9 cellular contexts compared by ENCODE assay signal in the genomic region with DNA sequence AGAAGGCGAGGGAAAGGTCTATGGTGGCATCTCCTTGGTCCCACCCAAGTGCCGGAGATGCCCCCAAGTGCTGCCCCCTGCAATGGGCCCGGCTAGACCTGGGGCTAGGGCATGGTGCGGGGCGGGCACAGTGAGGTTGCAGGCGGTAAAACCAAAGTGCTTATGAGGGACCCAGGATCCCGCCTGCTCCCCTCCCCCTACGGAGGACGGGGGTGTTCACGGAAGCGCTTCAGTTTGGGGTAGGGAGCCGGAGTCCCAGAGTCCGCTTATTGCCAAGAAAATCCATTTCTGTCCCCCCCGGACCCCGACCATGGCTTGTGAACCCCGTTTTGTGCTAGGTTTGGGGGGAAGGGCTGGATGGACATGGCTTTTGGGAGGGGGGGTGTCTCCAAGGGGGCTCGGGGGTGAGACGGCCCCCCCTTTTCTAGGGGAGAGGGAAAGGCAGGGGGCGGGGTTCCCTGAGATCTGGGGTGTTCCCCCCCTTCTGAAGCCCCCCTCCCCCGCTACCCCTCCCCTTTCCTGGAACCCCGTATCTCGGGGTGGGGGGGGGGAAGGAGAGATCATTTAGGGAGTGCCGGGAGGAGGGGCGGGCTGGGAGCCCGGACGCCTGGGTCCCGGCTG. TPM values are rescaled to one million over a fixed set of nuclear protein-coding genes. Genes with fewer than 3 reads are reported as not detected.
DNase-seq lines count a peak whose midpoint lies in the region; ATAC-seq and TF ChIP-seq lines count a peak whose summit lies in the region.
"Had no signal": no experiment of that assay in that cellular context is flagged by ENCODE, and none has a peak within 500 bp of the region (broad histone marks: within the 10 kb centered on the region; RNA-seq: fewer than 3 reads in every experiment).

No MANE protein-coding gene starts in this region.

- POLR2A ChIA-PET in activated CD4-positive, alpha-beta memory T cell treated with anti-CD3 and anti-CD28 coated beads, Interleukin-2, amount 10 ng/mL, durations not matched to agents 7 days and 5 days (lab: Charles Lee), result interaction anchor here (1.2 to 1.4 kb wide), 2 partner anchors 41 to 85 kb away, joined by 3 read pairs; no protein-coding TSS in a partner anchor
- POLR2A ChIA-PET in activated CD4-positive, alpha-beta memory T cell treated with anti-CD3 and anti-CD28 coated beads for 36 hours (lab: Charles Lee), result no interaction called here

- H3K4me1 ChIP-seq in mesodermal cell (ENCODE audit: control insufficient read depth, insufficient read depth, low read length, poor library complexity, severe bottlenecking), result peaks cover 25% of the 10 kb centered on the region
- peaks cover 0 to 59% (median 31%) of the 10 kb centered on the region in 4 donors for H3K4me1 ChIP-seq in tibial nerve

- TF ChIP-seq EP300 in tibial nerve (IDR thresholded peaks at IDR 0.05), result no peak

- peak overlapping the region; percentile 2 for H3K4me3 ChIP-seq in mesodermal cell (ENCODE audit: extremely low read depth, insufficient read depth, low read length, poor library complexity, severe bottlenecking)
- H3K4me3 ChIP-seq in tibial nerve, result peak overlapping the region; percentile 25 to 56 (median 36)

- no peaks in the 10 kb centered on the region for H3K36me3 Mint-ChIP-seq in activated CD4-positive, alpha-beta memory T cell treated with anti-CD3 and anti-CD28 coated beads, Interleukin-2, amount 10 ng/mL, durations not matched to agents 7 days and 5 days (ENCODE audit: low read depth)
- no peaks in the 10 kb centered on the region for H3K36me3 Mint-ChIP-seq in activated CD4-positive, alpha-beta memory T cell treated with anti-CD3 and anti-CD28 coated beads for 36 hours
- H3K36me3 Mint-ChIP-seq in chondrocyte (ENCODE audit: low read depth), result no peaks in the 10 kb centered on the region
- H3K36me3 Mint-ChIP-seq: CD4-positive, CD25-positive, alpha-beta regulatory T cell had no signal

- peaks cover 53% of the 10 kb centered on the region for H3K4me1 Mint-ChIP-seq in activated CD4-positive, alpha-beta memory T cell treated with anti-CD3 and anti-CD28 coated beads, Interleukin-2, amount 10 ng/mL, durations not matched to agents 7 days and 5 days
- peaks cover 32% of the 10 kb centered on the region for H3K4me1 Mint-ChIP-seq in activated CD4-positive, alpha-beta memory T cell treated with anti-CD3 and anti-CD28 coated beads for 36 hours (ENCODE audit: low read depth)
- H3K4me1 Mint-ChIP-seq in chondrocyte (ENCODE audit: low read depth), result peaks cover 60% of the 10 kb centered on the region

- no peak overlapping the region for H3K27ac ChIP-seq in mesodermal cell (ENCODE audit: low read depth, low read length, severe bottlenecking)
- H3K27ac ChIP-seq in tibial nerve, result peak overlapping the region; percentile 58 to 83 (median 71)

- peak overlapping the region; percentile 28 for H3K4me3 Mint-ChIP-seq in activated CD4-positive, alpha-beta memory T cell treated with anti-CD3 and anti-CD28 coated beads, Interleukin-2, amount 10 ng/mL, durations not matched to agents 7 days and 5 days
- no peak overlapping the region for H3K4me3 Mint-ChIP-seq in activated CD4-positive, alpha-beta memory T cell treated with anti-CD3 and anti-CD28 coated beads for 36 hours
- H3K4me3 Mint-ChIP-seq in chondrocyte (ENCODE audit: unreplicated experiment), result peak overlapping the region; percentile 66

- ATAC-seq in GM19395 (IDR thresholded peaks at IDR 0.05; ENCODE audit: unreplicated experiment), result no peak

- no peaks in the 10 kb centered on the region for H3K9me3 Mint-ChIP-seq in activated CD4-positive, alpha-beta memory T cell treated with anti-CD3 and anti-CD28 coated beads, Interleukin-2, amount 10 ng/mL, durations not matched to agents 7 days and 5 days
- no peaks in the 10 kb centered on the region for H3K9me3 Mint-ChIP-seq in activated CD4-positive, alpha-beta memory T cell treated with anti-CD3 and anti-CD28 coated beads for 36 hours
- H3K9me3 Mint-ChIP-seq in chondrocyte (ENCODE audit: low read depth), result no peaks in the 10 kb centered on the region
- H3K9me3 Mint-ChIP-seq: CD4-positive, CD25-positive, alpha-beta regulatory T cell had no signal

- no peak overlapping the region for H3K27ac Mint-ChIP-seq in activated CD4-positive, alpha-beta memory T cell treated with anti-CD3 and anti-CD28 coated beads, Interleukin-2, amount 10 ng/mL, durations not matched to agents 7 days and 5 days
- H3K27ac Mint-ChIP-seq in activated CD4-positive, alpha-beta memory T cell treated with anti-CD3 and anti-CD28 coated beads for 36 hours, result no peak overlapping the region
- H3K27ac Mint-ChIP-seq in chondrocyte (ENCODE audit: unreplicated experiment), result no peak overlapping the region

- no peaks in the 10 kb centered on the region for H3K27me3 ChIP-seq in tibial nerve

- H3K27me3 Mint-ChIP-seq in activated CD4-positive, alpha-beta memory T cell treated with anti-CD3 and anti-CD28 coated beads, Interleukin-2, amount 10 ng/mL, durations not matched to agents 7 days and 5 days, result peaks cover 16% of the 10 kb centered on the region
- H3K27me3 Mint-ChIP-seq in activated CD4-positive, alpha-beta memory T cell treated with anti-CD3 and anti-CD28 coated beads for 36 hours, result peaks cover 3% of the 10 kb centered on the region
- no peaks in the 10 kb centered on the region for H3K27me3 Mint-ChIP-seq in chondrocyte (ENCODE audit: low read depth)

- DNase-seq in activated CD4-positive, alpha-beta memory T cell treated with anti-CD3 and anti-CD28 coated beads, Interleukin-2, amount 10 ng/mL, durations not matched to agents 7 days and 5 days, result no peak
- DNase-seq in activated CD4-positive, alpha-beta memory T cell treated with anti-CD3 and anti-CD28 coated beads for 36 hours, result no peak
- no peak for DNase-seq in chondrocyte (ENCODE audit: low spot score)
- no peak for DNase-seq in tibial nerve (ENCODE audit: low spot score in 2 of 2)
- DNase-seq in OCI-M2 (lab: John Stamatoyannopoulos, UW; ENCODE audit: unreplicated experiment), result no peak
- DNase-seq in SKM-1 (lab: John Stamatoyannopoulos, UW; ENCODE audit: unreplicated experiment), result no peak
- DNase-seq: CD4-positive, CD25-positive, alpha-beta regulatory T cell had no signal

- CTCF ChIA-PET in activated CD4-positive, alpha-beta memory T cell treated with anti-CD3 and anti-CD28 coated beads, Interleukin-2, amount 10 ng/mL, durations not matched to agents 7 days and 5 days (lab: Charles Lee), result interaction anchor here (0.8 to 2.0 kb wide), 8 partner anchors 8 to 78 kb away, joined by 3 to 18 read pairs (median 4); no protein-coding TSS in a partner anchor
- CTCF ChIA-PET in activated CD4-positive, alpha-beta memory T cell treated with anti-CD3 and anti-CD28 coated beads for 36 hours (lab: Charles Lee), result interaction anchor here (0.8 to 2.0 kb wide), 14 partner anchors 10 to 162 kb away, joined by 3 to 29 read pairs (median 6); a partner anchor contains a TSS

- H3K36me3 ChIP-seq in mesodermal cell (ENCODE audit: control insufficient read depth, insufficient read depth, low read length) (peaks cover 16% of the 10 kb centered on the region), tibial nerve (no peaks in the 10 kb centered on the region)

- WGBS in mesodermal cell (ENCODE audit: insufficient coverage in 2 of 2), 2 experiments, result 56 to 57% methylated on average over 14 to 20 of the region's 27 CpGs
- 24 to 26% methylated on average over 21 to 27 of the region's 27 CpGs for WGBS in tibial nerve, 2 donors

- intact Hi-C loops in activated CD4-positive, alpha-beta memory T cell treated with anti-CD3 and anti-CD28 coated beads for 36 hours (cut with micrococcal nuclease), result loop anchor here (2.0 to 10.0 kb wide), 2 partner anchors 45 to 365 kb away; a partner anchor contains a TSS

- no peak for TF ChIP-seq CTCF in chondrocyte (IDR thresholded peaks at IDR 0.05)
- no peak for TF ChIP-seq CTCF in tibial nerve (IDR thresholded peaks at IDR 0.05)

- H3K9me3 ChIP-seq in mesodermal cell (ENCODE audit: control insufficient read depth, low read length), result no peaks in the 10 kb centered on the region
- H3K9me3 ChIP-seq in tibial nerve, result no peaks in the 10 kb centered on the region

- no peak for TF ChIP-seq POLR2A in tibial nerve (IDR thresholded peaks at IDR 0.05)

RNA-seq across cellular contexts. Expression of a gene that starts 5.4 kb away (rescaled TPM):
- total RNA-seq in activated CD4-positive, alpha-beta memory T cell treated with anti-CD3 and anti-CD28 coated beads, Interleukin-2, amount 10 ng/mL, durations not matched to agents 7 days and 5 days, result under 1 TPM; 0.18 to 0.25 TPM
- 1 to 10 TPM; 2.4 to 2.6 TPM for total RNA-seq in activated CD4-positive, alpha-beta memory T cell treated with anti-CD3 and anti-CD28 coated beads for 36 hours
- not detected in 3 replicates for total RNA-seq in chondrocyte
- 0.26 TPM for polyA plus RNA-seq in mesodermal cell (2013, experiment 1 of 2)
- not detected for polyA plus RNA-seq in mesodermal cell (2013, experiment 2 of 2)
- total RNA-seq in tibial nerve, result under 1 TPM in 1 of 4 donors, not detected in 3; 0.42 TPM
- total RNA-seq: CD4-positive, CD25-positive, alpha-beta regulatory T cell had no signal
- polyA plus RNA-seq: CD4-positive, CD25-positive, alpha-beta regulatory T cell had no signal

RNA-seq across cellular contexts. Expression of a gene that starts 14.8 kb away (rescaled TPM):
- 1 to 10 TPM in 1 of 2 experiments, under 1 TPM in 1; 0.38 to 1.2 TPM for total RNA-seq in activated CD4-positive, alpha-beta memory T cell treated with anti-CD3 and anti-CD28 coated beads, Interleukin-2, amount 10 ng/mL, durations not matched to agents 7 days and 5 days
- total RNA-seq in activated CD4-positive, alpha-beta memory T cell treated with anti-CD3 and anti-CD28 coated beads for 36 hours, result 1 to 10 TPM; 1.3 TPM
- total RNA-seq in chondrocyte, result 5.5 to 6.8 TPM (median 6.4 TPM) in 3 replicates
- 24.9 TPM for polyA plus RNA-seq in mesodermal cell (2013, experiment 1 of 2)
- polyA plus RNA-seq in mesodermal cell (2013, experiment 2 of 2), result 22.0 TPM
- 10 to 100 TPM in 3 of 4 donors, 1 to 10 TPM in 1; 9.0 to 19.8 (median 13.5) TPM for total RNA-seq in tibial nerve

RNA-seq across cellular contexts. Expression of a gene that starts 44.8 kb away (rescaled TPM):
- 100 to 1,000 TPM; 126 to 130 TPM for total RNA-seq in activated CD4-positive, alpha-beta memory T cell treated with anti-CD3 and anti-CD28 coated beads, Interleukin-2, amount 10 ng/mL, durations not matched to agents 7 days and 5 days
- 100 to 1,000 TPM in 1 of 2 experiments, 10 to 100 TPM in 1; 99.0 to 110 TPM for total RNA-seq in activated CD4-positive, alpha-beta memory T cell treated with anti-CD3 and anti-CD28 coated beads for 36 hours
- total RNA-seq in chondrocyte (101 to 119 TPM (median 108 TPM) in 3 replicates), tibial nerve (10 to 100 TPM; 38.0 to 52.0 (median 43.6) TPM)
- polyA plus RNA-seq in mesodermal cell (2013, experiment 1 of 2), result 140 TPM
- polyA plus RNA-seq in mesodermal cell (2013, experiment 2 of 2), result 140 TPM

RNA-seq across cellular contexts. Expression of a gene that starts 49.4 kb away (rescaled TPM):
- 100 to 1,000 TPM; 102 to 107 TPM for total RNA-seq in activated CD4-positive, alpha-beta memory T cell treated with anti-CD3 and anti-CD28 coated beads, Interleukin-2, amount 10 ng/mL, durations not matched to agents 7 days and 5 days
- total RNA-seq in activated CD4-positive, alpha-beta memory T cell treated with anti-CD3 and anti-CD28 coated beads for 36 hours, result 10 to 100 TPM; 33.8 to 34.9 TPM
- total RNA-seq in chondrocyte, result 121 to 160 TPM (median 152 TPM) in 3 replicates
- 227 TPM for polyA plus RNA-seq in mesodermal cell (2013, experiment 1 of 2)
- 182 TPM for polyA plus RNA-seq in mesodermal cell (2013, experiment 2 of 2)
- 100 to 1,000 TPM in 3 of 4 donors, 10 to 100 TPM in 1; 73.6 to 145 (median 123) TPM for total RNA-seq in tibial nerve
